8 cellular contexts compared by ENCODE assay signal in genomic region chr6:33161354-33162320, GRCh38. TPM values are rescaled to one million over a fixed set of nuclear protein-coding genes. Genes with fewer than 3 reads are reported as not detected.
DNase-seq lines count a peak whose midpoint lies in the region; ATAC-seq, FAIRE-seq and TF ChIP-seq lines count a peak whose summit lies in the region.

No MANE protein-coding gene starts in this region.

- H3K79me1 ChIP-seq in H1 (ENCODE audit: low read depth, low read length), result no peaks in the 10 kb centered on the region

- FAIRE-seq in H1 (lab: Jason Lieb, UNC), result no peak

- WGBS in H1 (ENCODE audit: extremely low coverage in 1 of 2, insufficient coverage in 1 of 2, insufficient read length in 1 of 2, insufficient replicate concordance in 2 of 2, low coverage in 1 of 2, low lambda C conversion rate in 2 of 2, missing lambda C conversion rate in 1 of 2), 2 experiments, result 14% methylated on average over 45 of the region's 58 CpGs; no CpG with 5 or more reads in 1 of the 2 experiments

- POLR2A ChIA-PET in H1 (lab: Charles Lee; ENCODE audit: partially characterized antibody), result interaction anchor here (0.9 to 4.0 kb wide), 8 partner anchors 11 to 189 kb away, joined by 3 to 22 read pairs (median 4); partner anchors contain the start of genes RPS18 and VPS52

- no peak overlapping the region for H3K14ac ChIP-seq in H1 (ENCODE audit: insufficient read length)

- TF ChIP-seq RAD21 in H1 (IDR thresholded peaks at IDR 0.05 in 1 of 2, conservative IDR thresholded peaks at IDR 0.05 in 1 of 2; ENCODE audit: low read depth in 2 of 2, low read length in 2 of 2), result peak; percentile 48 to 63; a peak in 3 of 4 replicates

- H3K79me2 ChIP-seq in H1 (ENCODE audit: control insufficient read depth in 1 of 2, insufficient read depth in 2 of 2, low read length in 2 of 2), result no peaks in the 10 kb centered on the region

- peak overlapping the region; percentile 58 to 71 for H3K4me2 ChIP-seq in H1 (ENCODE audit: insufficient read depth in 1 of 2, low read depth in 2 of 2, low read length in 2 of 2)

- H4K8ac ChIP-seq in H1 (ENCODE audit: extremely low read depth, insufficient read depth, low read length), result peak overlapping the region; percentile 81; the same call in 1 of the 2 replicates

- H3K27ac ChIP-seq in H1 (ENCODE audit: low read depth, low read length), result no peak overlapping the region

- peaks cover 0 to 8% (median 2%) of the 10 kb centered on the region in 4 experiments; a peak in 4 of 7 replicates for H3K27me3 ChIP-seq in H1 (replicated peaks in 1 of 4; ENCODE audit: control insufficient read depth in 3 of 4, extremely low read depth in 1 of 4, insufficient read depth in 3 of 4, low read length in 3 of 4)

- H2BK120ac ChIP-seq in H1 (replicated peaks; ENCODE audit: low read depth, low read length), result no peak overlapping the region

- H2BK12ac ChIP-seq in H1 (ENCODE audit: low read depth, low read length), result peak overlapping the region; percentile 68

- H2AK5ac ChIP-seq in H1 (ENCODE audit: low read depth, low read length), result peak overlapping the region; percentile 66; the same call in 1 of the 2 replicates

- no peaks in the 10 kb centered on the region for H3K36me3 ChIP-seq in H1 (ENCODE audit: control insufficient read depth in 2 of 4, insufficient read depth in 4 of 4, low read length in 3 of 4)

- no peak overlapping the region for H3K56ac ChIP-seq in H1 (replicated peaks; ENCODE audit: insufficient read length, low read depth, low read length)

- CTCF ChIA-PET in H1 (lab: Charles Lee; ENCODE audit: partially characterized antibody), result interaction anchor here (0.6 to 9.5 kb wide), 29 partner anchors 9 to 217 kb away, joined by 3 to 74 read pairs (median 4); no protein-coding TSS in a partner anchor

- no peak for TF ChIP-seq EP300 in H1 (IDR thresholded peaks at IDR 0.05; ENCODE audit: borderline replicate concordance in 1 of 2, low read depth in 2 of 2, low read length in 2 of 2)

- ATAC-seq in HG02588 (IDR thresholded peaks at IDR 0.05; ENCODE audit: unreplicated experiment) (peak; percentile 58), GM21528 (IDR thresholded peaks at IDR 0.05; ENCODE audit: low FRiP score, unreplicated experiment) (no peak)

- no peak overlapping the region for H4K5ac ChIP-seq in H1 (ENCODE audit: insufficient read length, low read depth, low read length)

- H3K4me3 ChIP-seq in H1 (ENCODE audit: extremely low read depth in 1 of 4, insufficient read depth in 2 of 4, low read depth in 3 of 4, low read length in 4 of 4), result peak overlapping the region; percentile 42 to 74 (median 62)

- H2AFZ ChIP-seq in H1 (ENCODE audit: low read length), result peak overlapping the region; percentile 54; the same call in 1 of the 2 replicates

- no peaks in the 10 kb centered on the region for H3K9me3 ChIP-seq in H1 (ENCODE audit: insufficient read depth in 2 of 2, low read depth in 1 of 2, low read length in 1 of 2)

- peak overlapping the region in 1 of 4 experiments; percentile 46; a peak in 2 of 7 replicates for H3K9ac ChIP-seq in H1 (replicated peaks in 1 of 4; ENCODE audit: extremely low read depth in 1 of 4, low read depth in 3 of 4, low read length in 3 of 4)

- no peak overlapping the region for H2BK20ac ChIP-seq in H1 (ENCODE audit: low read length)

- H3K4me1 ChIP-seq in H1 (replicated peaks in 1 of 4; ENCODE audit: control insufficient read depth in 3 of 4, insufficient read depth in 4 of 4, low read length in 3 of 4), result peaks cover 0 to 6% (median 2%) of the 10 kb centered on the region in 4 experiments; a peak in 6 of 7 replicates

- TF ChIP-seq POLR2A in H1 (IDR thresholded peaks at IDR 0.05; ENCODE audit: control extremely low read depth in 1 of 2, low read depth in 2 of 2, low read length in 2 of 2), result no peak

- H3K4ac ChIP-seq in H1 (replicated peaks; ENCODE audit: insufficient read length, low read depth, low read length), result no peak overlapping the region

- DNase-seq in DMS79 (lab: John Stamatoyannopoulos, UW), result peak; percentile 9
- DNase-seq in NCI-H748 treated with DMSO at 0.1 percent for 48 hours (lab: John Stamatoyannopoulos, UW), result peak; percentile 55
- DNase-seq in activated CD8-positive, alpha-beta memory T cell treated with anti-CD3 and anti-CD28 coated beads for 48 hours (ENCODE audit: low read depth in 2 of 3, low spot score in 2 of 3), result peak; percentile 71 to 87 (median 77)
- DNase-seq in H1 (ENCODE audit: low read depth in 1 of 2, low spot score in 2 of 2), result peak in 1 of 2 experiments; percentile 97
- peak; percentile 96 for DNase-seq in mesenteric fat pad (ENCODE audit: low spot score)
- peak; percentile 46 for DNase-seq in stimulated activated CD8-positive, alpha-beta memory T cell treated with anti-CD3 and anti-CD28 coated beads, Interleukin-12 subunit alpha, Interleukin-12 subunit beta, amount 100 ng/mL, for 24 hours (ENCODE audit: extremely low read depth)

- TF ChIP-seq CTCF in H1 (IDR thresholded peaks at IDR 0.05; ENCODE audit: control extremely low read depth in 1 of 3, insufficient read depth in 1 of 3, low read depth in 1 of 3, low read length in 3 of 3), result peak in 2 of 3 experiments; percentile 82 to 88; a peak in 3 of 4 replicates

- H4K20me1 ChIP-seq in H1 (replicated peaks in 1 of 2; ENCODE audit: control insufficient read depth in 1 of 2, insufficient read depth in 2 of 2, low read length in 2 of 2), result no peaks in the 10 kb centered on the region

- no peak overlapping the region; the same call in 1 of the 2 replicates for H2BK5ac ChIP-seq in H1 (ENCODE audit: low read depth, low read length)

- peak overlapping the region; percentile 88 for H3K18ac ChIP-seq in H1 (ENCODE audit: extremely low read depth, low read length)

- peaks cover 7% of the 10 kb centered on the region; the same call in 1 of the 2 replicates for H3K23me2 ChIP-seq in H1 (ENCODE audit: low read depth, low read length)

- no peak overlapping the region for H4K91ac ChIP-seq in H1 (replicated peaks; ENCODE audit: insufficient read length, low read length)

- H2BK15ac ChIP-seq in H1 (ENCODE audit: low read length), result peak overlapping the region; percentile 46; the same call in 1 of the 2 replicates

- H3K23ac ChIP-seq in H1 (ENCODE audit: insufficient read length), result no peak overlapping the region

TF ChIP-seq in H1, 55 proteins besides CTCF, POLR2A, EP300 and RAD21 (continues in another document):
- no peak for TF ChIP-seq CHD1 (IDR thresholded peaks at IDR 0.05; ENCODE audit: low read depth, low read length)
- no peak for TF ChIP-seq POLR2AphosphoS5 (IDR thresholded peaks at IDR 0.05; ENCODE audit: low read depth, low read length)

RNA-seq across cellular contexts. Expression of gene COL11A2, which starts 30.6 kb away (rescaled TPM):
- 2.8 and 3.5 TPM in 2 replicates for total RNA-seq in H1 (2021; fragmentation: NEBNext Ultra II Directional; extraction: Animal tissue kit (Norgen Biotek cat#: 25700))
- polyA plus RNA-seq in H1 (2011; rRNA removed), result 3.8 and 4.7 TPM in 2 replicates
- 3.6 TPM for polyA plus RNA-seq in H1 (2011; cell fraction: cytosol; rRNA removed)
- polyA plus RNA-seq in H1 (2011; cell fraction: nucleus; rRNA removed), result 35.4 TPM
- polyA plus RNA-seq in H1 (2012, experiment 1 of 2), result 3.6 to 5.4 TPM (median 4.7 TPM) in 4 replicates
- 2.6 TPM for polyA plus RNA-seq in H1 (2012, experiment 2 of 2)
- polyA plus RNA-seq in H1 (2013, experiment 1 of 2), result 3.4 TPM
- polyA plus RNA-seq in H1 (2013, experiment 2 of 2), result 3.2 TPM
- 1.8 and 2.2 TPM in 2 replicates for polyA minus RNA-seq in H1 (2011; rRNA and poly(A)+ RNA removed)
- polyA minus RNA-seq in H1 (2011; cell fraction: cytosol; rRNA and poly(A)+ RNA removed), result 0.59 TPM
- 3.3 TPM for polyA minus RNA-seq in H1 (2011; cell fraction: nucleus; rRNA and poly(A)+ RNA removed)
- total RNA-seq in mesenteric fat pad, result 0.67 TPM

RNA-seq across cellular contexts. Expression of gene RXRB, which starts 38.8 kb away (rescaled TPM):
- total RNA-seq in H1 (2021; fragmentation: NEBNext Ultra II Directional; extraction: Animal tissue kit (Norgen Biotek cat#: 25700)), result 17.8 and 18.1 TPM in 2 replicates
- 13.0 and 13.9 TPM in 2 replicates for polyA plus RNA-seq in H1 (2011; rRNA removed)
- polyA plus RNA-seq in H1 (2011; cell fraction: cytosol; rRNA removed), result 16.9 TPM
- 66.2 TPM for polyA plus RNA-seq in H1 (2011; cell fraction: nucleus; rRNA removed)
- polyA plus RNA-seq in H1 (2012, experiment 1 of 2), result 19.8 to 22.9 TPM (median 20.3 TPM) in 4 replicates
- polyA plus RNA-seq in H1 (2012, experiment 2 of 2), result 16.5 TPM
- polyA plus RNA-seq in H1 (2013, experiment 1 of 2), result 10.0 TPM
- 8.4 TPM for polyA plus RNA-seq in H1 (2013, experiment 2 of 2)
- 21.1 and 23.4 TPM in 2 replicates for polyA minus RNA-seq in H1 (2011; rRNA and poly(A)+ RNA removed)
- 12.0 TPM for polyA minus RNA-seq in H1 (2011; cell fraction: cytosol; rRNA and poly(A)+ RNA removed)
- 18.4 TPM for polyA minus RNA-seq in H1 (2011; cell fraction: nucleus; rRNA and poly(A)+ RNA removed)
- total RNA-seq in mesenteric fat pad, result 35.8 TPM

RNA-seq across cellular contexts. Expression of gene SLC39A7, which starts 39.0 kb away (rescaled TPM):
- 120 and 123 TPM in 2 replicates for total RNA-seq in H1 (2021; fragmentation: NEBNext Ultra II Directional; extraction: Animal tissue kit (Norgen Biotek cat#: 25700))
- polyA plus RNA-seq in H1 (2011; rRNA removed), result 63.3 and 70.2 TPM in 2 replicates
- polyA plus RNA-seq in H1 (2011; cell fraction: cytosol; rRNA removed), result 82.9 TPM
- polyA plus RNA-seq in H1 (2011; cell fraction: nucleus; rRNA removed), result 75.8 TPM
- polyA plus RNA-seq in H1 (2012, experiment 1 of 2), result 144 to 176 TPM (median 153 TPM) in 4 replicates
- polyA plus RNA-seq in H1 (2012, experiment 2 of 2), result 57.8 TPM
- polyA plus RNA-seq in H1 (2013, experiment 1 of 2), result 66.7 TPM
- polyA plus RNA-seq in H1 (2013, experiment 2 of 2), result 81.1 TPM
- 86.6 and 90.3 TPM in 2 replicates for polyA minus RNA-seq in H1 (2011; rRNA and poly(A)+ RNA removed)
- polyA minus RNA-seq in H1 (2011; cell fraction: cytosol; rRNA and poly(A)+ RNA removed), result 34.1 TPM
- polyA minus RNA-seq in H1 (2011; cell fraction: nucleus; rRNA and poly(A)+ RNA removed), result 29.8 TPM
- 109 TPM for total RNA-seq in mesenteric fat pad

RNA-seq across cellular contexts. Expression of gene HSD17B8, which starts 42.8 kb away (rescaled TPM):
- total RNA-seq in H1 (2021; fragmentation: NEBNext Ultra II Directional; extraction: Animal tissue kit (Norgen Biotek cat#: 25700)), result 3.3 and 3.6 TPM in 2 replicates
- 17.1 and 22.0 TPM in 2 replicates for polyA plus RNA-seq in H1 (2011; rRNA removed)
- polyA plus RNA-seq in H1 (2011; cell fraction: cytosol; rRNA removed), result 19.1 TPM
- polyA plus RNA-seq in H1 (2011; cell fraction: nucleus; rRNA removed), result 14.9 TPM
- 5.5 to 9.2 TPM (median 7.1 TPM) in 4 replicates for polyA plus RNA-seq in H1 (2012, experiment 1 of 2)
- 10.3 TPM for polyA plus RNA-seq in H1 (2012, experiment 2 of 2)
- polyA plus RNA-seq in H1 (2013, experiment 1 of 2), result 4.2 TPM
- polyA plus RNA-seq in H1 (2013, experiment 2 of 2), result 4.5 TPM
- 4.1 and 4.2 TPM in 2 replicates for polyA minus RNA-seq in H1 (2011; rRNA and poly(A)+ RNA removed)
- 4.0 TPM for polyA minus RNA-seq in H1 (2011; cell fraction: cytosol; rRNA and poly(A)+ RNA removed)
- polyA minus RNA-seq in H1 (2011; cell fraction: nucleus; rRNA and poly(A)+ RNA removed), result 4.2 TPM
- 5.3 TPM for total RNA-seq in mesenteric fat pad

RNA-seq across cellular contexts. Expression of gene RING1, which starts 46.7 kb away (rescaled TPM):
- 26.0 and 27.4 TPM in 2 replicates for total RNA-seq in H1 (2021; fragmentation: NEBNext Ultra II Directional; extraction: Animal tissue kit (Norgen Biotek cat#: 25700))
- 16.4 and 26.0 TPM in 2 replicates for polyA plus RNA-seq in H1 (2011; rRNA removed)
- polyA plus RNA-seq in H1 (2011; cell fraction: cytosol; rRNA removed), result 21.6 TPM
- polyA plus RNA-seq in H1 (2011; cell fraction: nucleus; rRNA removed), result 47.7 TPM
- polyA plus RNA-seq in H1 (2012, experiment 1 of 2), result 28.0 to 35.2 TPM (median 32.1 TPM) in 4 replicates
- 17.7 TPM for polyA plus RNA-seq in H1 (2012, experiment 2 of 2)
- polyA plus RNA-seq in H1 (2013, experiment 1 of 2), result 20.9 TPM
- 20.0 TPM for polyA plus RNA-seq in H1 (2013, experiment 2 of 2)
- 12.0 and 14.3 TPM in 2 replicates for polyA minus RNA-seq in H1 (2011; rRNA and poly(A)+ RNA removed)
- 9.2 TPM for polyA minus RNA-seq in H1 (2011; cell fraction: cytosol; rRNA and poly(A)+ RNA removed)
- polyA minus RNA-seq in H1 (2011; cell fraction: nucleus; rRNA and poly(A)+ RNA removed), result 6.3 TPM
- 32.6 TPM for total RNA-seq in mesenteric fat pad
